Comparison of ENCODE assay signal across 7 cellular contexts in genomic region chr7:130243486-130243885, GRCh38. TPM values are rescaled to one million over a fixed set of nuclear protein-coding genes. Genes with fewer than 3 reads are reported as not detected.
"Had no signal": no experiment of that assay in that cellular context is flagged by ENCODE, and none has a peak within 500 bp of the region (broad histone marks: within the 10 kb centered on the region; RNA-seq: fewer than 3 reads in every experiment).

No MANE protein-coding gene starts in this region.

RNA-seq across cellular contexts. Expression of gene CPA2, which starts 23.2 kb away (rescaled TPM):
- total RNA-seq: gastrocnemius medialis; T-helper 2 cell treated with Interferon-gamma antibody and Interleukin-4, amounts not matched to agents 100 ng/mL and 5 ng/mL, for 36 hours; upper lobe of right lung had no signal

RNA-seq across cellular contexts. Expression of gene SSMEM1, which starts 35.8 kb away (rescaled TPM):
- total RNA-seq: gastrocnemius medialis; heart right ventricle; left lobe of liver; ovary; T-helper 2 cell treated with Interferon-gamma antibody and Interleukin-4, amounts not matched to agents 100 ng/mL and 5 ng/mL, for 36 hours; upper lobe of right lung had no signal
- polyA plus RNA-seq: heart right ventricle, neural cell, ovary had no signal

RNA-seq across cellular contexts. Expression of gene CPA4, which starts 49.5 kb away (rescaled TPM):
- total RNA-seq: gastrocnemius medialis; left lobe of liver; T-helper 2 cell treated with Interferon-gamma antibody and Interleukin-4, amounts not matched to agents 100 ng/mL and 5 ng/mL, for 36 hours; upper lobe of right lung had no signal
